In the genomic region with DNA sequence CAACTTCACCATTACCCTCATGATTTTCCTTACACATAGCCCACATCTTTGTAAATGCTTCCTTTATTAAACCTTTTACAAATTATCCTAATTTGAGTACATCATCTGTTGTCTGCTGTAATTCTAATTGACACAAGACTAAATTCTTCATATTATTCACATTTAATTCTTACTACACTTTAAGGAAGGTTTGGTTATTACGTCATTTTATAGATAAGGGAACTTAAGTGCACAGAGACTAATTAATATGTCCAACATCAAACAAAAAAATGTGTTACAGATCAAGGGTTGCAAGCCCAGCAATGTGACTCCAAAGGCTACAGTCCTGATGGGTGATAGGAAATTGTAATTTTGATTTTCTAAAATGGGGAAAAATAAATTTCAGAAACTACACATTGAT, we compare ENCODE assay signal across 8 cellular contexts.
"Had no signal": no experiment of that assay in that cellular context is flagged by ENCODE, and none has a peak within 500 bp of the region (broad histone marks: within the 10 kb centered on the region; RNA-seq: fewer than 3 reads in every experiment).

No MANE protein-coding gene starts in this region.

- H3K4me3 ChIP-seq: GM12878 had no signal

- DNase-seq: GDM1, GF-D8 had no signal

- ATAC-seq: GM12878 had no signal

- FAIRE-seq: G401.6, GM12878, GM12891, GM12892, GM18507, GM19239 had no signal
